In the genomic region with DNA sequence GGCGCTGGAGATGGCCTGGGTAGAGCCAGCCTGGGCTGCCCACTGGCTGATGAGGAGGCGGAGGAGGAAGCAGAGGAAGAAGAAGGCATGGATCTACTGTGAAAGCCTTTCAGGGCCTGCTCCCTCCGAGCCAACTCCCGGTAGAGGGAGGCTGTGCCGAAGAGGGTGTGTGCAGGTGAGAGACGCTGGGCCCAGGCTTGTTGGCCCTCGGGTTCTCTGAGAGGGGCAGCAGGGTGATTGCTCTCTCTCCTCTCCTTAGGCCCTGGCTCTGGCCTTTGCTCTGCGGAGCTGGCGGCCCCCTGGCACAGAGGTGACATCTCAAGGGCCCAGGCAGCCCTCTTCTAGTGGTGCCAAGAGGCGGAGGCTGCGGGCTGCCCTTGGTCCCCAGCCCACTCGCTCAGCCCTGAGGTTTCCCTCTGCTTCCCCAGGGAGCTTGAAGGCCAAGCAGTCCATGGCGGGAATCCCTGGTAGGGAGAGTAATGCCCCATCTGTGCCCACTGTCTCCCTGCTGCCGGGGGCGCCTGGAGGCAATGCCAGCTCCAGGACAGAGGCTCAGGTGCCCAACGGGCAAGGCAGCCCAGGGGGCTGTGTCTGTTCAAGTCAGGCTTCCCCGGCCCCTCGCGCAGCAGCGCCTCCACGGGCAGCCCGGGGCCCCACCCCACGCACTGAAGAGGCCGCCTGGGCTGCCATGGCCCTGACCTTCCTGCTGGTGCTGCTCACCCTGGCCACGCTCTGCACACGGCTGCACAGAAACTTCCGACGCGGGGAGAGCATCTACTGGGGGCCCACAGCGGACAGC, we compare ENCODE assay signal across 11 cellular contexts. TPM values are rescaled to one million over a fixed set of nuclear protein-coding genes. Genes with fewer than 3 reads are reported as not detected.
A peak's percentile ranks its signal among the peaks of the same experiment; 100 is the strongest.
DNase-seq lines count a peak whose midpoint lies in the region; ATAC-seq and TF ChIP-seq lines count a peak whose summit lies in the region.
"Had no signal": no experiment of that assay in that cellular context is flagged by ENCODE, and none has a peak within 500 bp of the region (broad histone marks: within the 10 kb centered on the region; RNA-seq: fewer than 3 reads in every experiment).

No MANE protein-coding gene starts in this region.

- no peaks in the 10 kb centered on the region for H3K27me3 Mint-ChIP-seq in CD4-positive, alpha-beta T cell
- H3K27me3 Mint-ChIP-seq in Calu3 (ENCODE audit: unreplicated experiment): no peaks in the 10 kb centered on the region

- H3K4me3 Mint-ChIP-seq in CD4-positive, alpha-beta T cell: no peak overlapping the region
- H3K4me3 Mint-ChIP-seq in Calu3 (ENCODE audit: low read depth, unreplicated experiment): no peak overlapping the region

- TF ChIP-seq EP300 in sigmoid colon (IDR thresholded peaks at IDR 0.05): no peak

- no peaks in the 10 kb centered on the region for H3K9me3 Mint-ChIP-seq in CD4-positive, alpha-beta T cell
- H3K9me3 Mint-ChIP-seq in Calu3 (ENCODE audit: low read depth, unreplicated experiment): no peaks in the 10 kb centered on the region

- peaks cover 30% of the 10 kb centered on the region for H3K36me3 Mint-ChIP-seq in CD4-positive, alpha-beta T cell (ENCODE audit: low read depth)
- peaks cover 51% of the 10 kb centered on the region for H3K36me3 Mint-ChIP-seq in Calu3 (ENCODE audit: insufficient read depth, unreplicated experiment)

- no peak overlapping the region for H3K27ac ChIP-seq in CD4-positive, alpha-beta T cell (ENCODE audit: low read depth, low read length)
- H3K27ac ChIP-seq in WERI-Rb-1 (peak overlapping the region; percentile 25), sigmoid colon (peak overlapping the region; percentile 40 to 60 (median 54))
- H3K27ac ChIP-seq: SK-N-MC had no signal

- H3K4me1 Mint-ChIP-seq in CD4-positive, alpha-beta T cell (ENCODE audit: low read depth): peaks cover 16% of the 10 kb centered on the region
- no peaks in the 10 kb centered on the region for H3K4me1 Mint-ChIP-seq in Calu3 (ENCODE audit: low read depth, unreplicated experiment)

- CTCF ChIA-PET in CD4-positive, alpha-beta T cell (lab: Charles Lee): interaction anchor here (0.8 to 5.0 kb wide), 7 partner anchors 9 to 359 kb away, joined by 3 to 30 read pairs (median 5); no protein-coding TSS in a partner anchor
- CTCF ChIA-PET in Calu3 (lab: Charles Lee): no interaction called here

- no peak for TF ChIP-seq CTCF in CD4-positive, alpha-beta T cell (IDR thresholded peaks at IDR 0.05)
- TF ChIP-seq CTCF in WERI-Rb-1 (IDR thresholded peaks at IDR 0.05; ENCODE audit: low read depth, low read length) (0 out of 2 replicates have a peak, but pooled peaks have one; percentile 22), sigmoid colon (IDR thresholded peaks at IDR 0.05) (no peak), Calu3 (IDR thresholded peaks at IDR 0.05; ENCODE audit: unreplicated experiment) (no peak)

- H3K4me1 ChIP-seq in sigmoid colon: peaks cover 0 to 50% (median 31%) of the 10 kb centered on the region in 4 donors

- no peak for ATAC-seq in CD4-positive, alpha-beta T cell (ENCODE audit: poor library complexity)
- ATAC-seq in left ventricle myocardium superior: peak; percentile 25

- peak in 2 of 10 experiments; percentile 0 to 32 for DNase-seq in CD4-positive, alpha-beta T cell
- DNase-seq in WERI-Rb-1 (peak; percentile 27), left ventricle myocardium superior (peak; percentile 61), sigmoid colon (peak; percentile 64), Calu3 (no peak), NCI-H774 (lab: John Stamatoyannopoulos, UW) (no peak), NCI-H748 treated with DMSO at 0.1 percent for 48 hours (lab: John Stamatoyannopoulos, UW) (no peak), NCI-H2081 (lab: John Stamatoyannopoulos, UW) (no peak)
- DNase-seq: DMS153, NCI-H446 had no signal

- H3K27ac Mint-ChIP-seq in CD4-positive, alpha-beta T cell: peak overlapping the region; percentile 42
- H3K27ac Mint-ChIP-seq in Calu3 (ENCODE audit: unreplicated experiment): no peak overlapping the region

- no TSS peak for BruUV-seq in Calu3 (replicated peaks; lab: Mats Ljungman, UMichigan)

- no peak for TF ChIP-seq POLR2A in sigmoid colon (IDR thresholded peaks at IDR 0.05)

- H3K4me3 ChIP-seq in WERI-Rb-1 (ENCODE audit: low read depth, low read length) (peak overlapping the region; percentile 15), sigmoid colon (peak overlapping the region; percentile 5 to 48 (median 43))
- H3K4me3 ChIP-seq: SK-N-MC had no signal

- POLR2A ChIA-PET in CD4-positive, alpha-beta T cell (lab: Charles Lee): interaction anchor here (1.1 to 1.8 kb wide), 4 partner anchors 16 to 46 kb away, joined by 3 to 7 read pairs (median 5); no protein-coding TSS in a partner anchor

- H3K27me3 ChIP-seq in CD4-positive, alpha-beta T cell (ENCODE audit: control insufficient read depth, insufficient read depth, low read length): no peaks in the 10 kb centered on the region
- H3K27me3 ChIP-seq in WERI-Rb-1 (ENCODE audit: insufficient read depth, low read depth, severe bottlenecking) (no peaks in the 10 kb centered on the region), sigmoid colon (no peaks in the 10 kb centered on the region)

- intact Hi-C loops in CD4-positive, alpha-beta T cell (cut with DNase I, micrococcal nuclease): loop anchor here in 1 of 2 experiments (10.0 kb wide), 1 partner anchor 903 kb away; the partner anchor contains the start of gene GOSR1
- intact Hi-C loops in left ventricle myocardium superior (cut with micrococcal nuclease): no loop called here
- intact Hi-C loops in sigmoid colon (cut with DNase I): no loop called here
- intact Hi-C loops in Calu3 (cut with micrococcal nuclease; ENCODE audit: unreplicated experiment): no loop called here

- 76 to 84% methylated on average over 30 of the region's 30 CpGs for WGBS in sigmoid colon, 2 donors

- H3K9me3 ChIP-seq in CD4-positive, alpha-beta T cell (ENCODE audit: control insufficient read depth, low read length): no peaks in the 10 kb centered on the region
- no peaks in the 10 kb centered on the region for H3K9me3 ChIP-seq in WERI-Rb-1 (ENCODE audit: severe bottlenecking)
- no peaks in the 10 kb centered on the region for H3K9me3 ChIP-seq in sigmoid colon

- H3K36me3 ChIP-seq in WERI-Rb-1: peaks cover 46% of the 10 kb centered on the region
- H3K36me3 ChIP-seq in sigmoid colon: peaks cover 21 to 38% (median 27%) of the 10 kb centered on the region in 4 donors

RNA-seq across cellular contexts. Expression of gene TP53I13, which starts 3.6 kb away (rescaled TPM):
- 10 to 100 TPM; 45.8 to 47.7 TPM for total RNA-seq in CD4-positive, alpha-beta T cell
- 40.1 TPM for total RNA-seq in left ventricle myocardium superior
- 10 to 100 TPM; 28.8 to 41.8 (median 35.4) TPM for total RNA-seq in sigmoid colon
- polyA plus RNA-seq in sigmoid colon: 10 to 100 TPM; 14.4 to 79.0 (median 20.3) TPM
- 32.8 and 35.1 TPM in 2 replicates for total RNA-seq in Calu3 (2022)

RNA-seq across cellular contexts. Expression of gene ABHD15, which starts 5.2 kb away (rescaled TPM):
- total RNA-seq in CD4-positive, alpha-beta T cell: 1 to 10 TPM; 4.1 to 4.9 TPM
- 6.4 TPM for total RNA-seq in left ventricle myocardium superior
- 10 to 100 TPM in 1 of 4 donors, 1 to 10 TPM in 3; 4.1 to 10.8 (median 6.7) TPM for total RNA-seq in sigmoid colon
- polyA plus RNA-seq in sigmoid colon: 10 to 100 TPM in 1 of 3 donors, 1 to 10 TPM in 2; 4.9 to 10.3 (median 5.4) TPM
- 12.5 and 12.9 TPM in 2 replicates for total RNA-seq in Calu3 (2022)

RNA-seq across cellular contexts. Expression of gene GIT1, which starts 17.4 kb away (rescaled TPM):
- total RNA-seq in CD4-positive, alpha-beta T cell: 10 to 100 TPM; 35.8 to 36.7 TPM
- total RNA-seq in left ventricle myocardium superior (31.5 TPM), sigmoid colon (10 to 100 TPM; 13.6 to 31.3 (median 16.8) TPM), Calu3 (2022) (46.3 and 47.7 TPM in 2 replicates)
- 10 to 100 TPM; 16.9 to 28.5 (median 18.0) TPM for polyA plus RNA-seq in sigmoid colon

RNA-seq across cellular contexts. Expression of gene ANKRD13B, which starts 20.9 kb away (rescaled TPM):
- 1 to 10 TPM; 2.1 to 3.0 TPM for total RNA-seq in CD4-positive, alpha-beta T cell
- 8.3 TPM for total RNA-seq in left ventricle myocardium superior
- 10 to 100 TPM in 1 of 4 donors, 1 to 10 TPM in 3; 5.4 to 17.2 (median 6.2) TPM for total RNA-seq in sigmoid colon
- polyA plus RNA-seq in sigmoid colon: 1 to 10 TPM; 1.6 to 5.2 (median 3.0) TPM
- 8.8 TPM in 2 replicates for total RNA-seq in Calu3 (2022)

RNA-seq across cellular contexts. Expression of gene CORO6, which starts 50.6 kb away (rescaled TPM):
- total RNA-seq in CD4-positive, alpha-beta T cell: 1 to 10 TPM; 2.8 to 3.3 TPM
- 104 TPM for total RNA-seq in left ventricle myocardium superior
- 10 to 100 TPM; 23.9 to 94.4 (median 35.1) TPM for total RNA-seq in sigmoid colon
- 1 to 10 TPM in 2 of 3 donors, under 1 TPM in 1; 0.23 to 4.9 (median 3.0) TPM for polyA plus RNA-seq in sigmoid colon
- 0.47 and 0.49 TPM in 2 replicates for total RNA-seq in Calu3 (2022)

Comparison
In these comparisons a context has a peak if more than half of its experiments do, and no peak if none do; other contexts are left out.
1. DNase-seq: peak in WERI-Rb-1 (single experiment), left ventricle myocardium superior (single experiment) and sigmoid colon (single experiment); none in Calu3 (single experiment), NCI-H774 (single experiment), NCI-H748 treated with DMSO at 0.1 percent for 48 hours (single experiment) and NCI-H2081 (0 of 2).